Comparison of ENCODE assay signal across 8 cellular contexts in genomic region chr1:186680031-186681012, GRCh38. TPM values are rescaled to one million over a fixed set of nuclear protein-coding genes. Genes with fewer than 3 reads are reported as not detected.
DNase-seq lines count a peak whose midpoint lies in the region; ATAC-seq and TF ChIP-seq lines count a peak whose summit lies in the region.

PTGS2 (minus strand) TSS chr1:186680423; CDS start chr1:186680290, 133 bp downstream.

- peak; percentile 8 for DNase-seq in activated naive CD4-positive, alpha-beta T cell treated with Interleukin-2 at 50 U/mL for 16 hours
- DNase-seq in activated naive CD4-positive, alpha-beta T cell (lab: John Stamatoyannopoulos, UW), result no peak
- DNase-seq in NCI-H226 (peak; percentile 58), epithelial cell of proximal tubule (ENCODE audit: low read depth) (peak; percentile 26)
- peak; percentile 41 to 53 for DNase-seq in activated CD4-positive, alpha-beta T cell treated with anti-CD3 and anti-CD28 coated beads, Interleukin-2, amount 50 U/mL, for 48 hours
- peak; percentile 12 for DNase-seq in stimulated activated CD8-positive, alpha-beta memory T cell treated with anti-CD3 and anti-CD28 coated beads, Interleukin-7, amount 100 ng/mL, for 24 hours (ENCODE audit: low read depth)

- H3K9me3 ChIP-seq in mesodermal cell (ENCODE audit: control insufficient read depth, low read length), result no peaks in the 10 kb centered on the region

- 1% methylated on average over 39 to 45 of the region's 66 CpGs for WGBS in mesodermal cell (ENCODE audit: insufficient coverage in 2 of 2), 2 experiments

- peak; percentile 44 for TF ChIP-seq CTCF in epithelial cell of proximal tubule (conservative IDR thresholded peaks at IDR 0.05; ENCODE audit: low read depth, low read length)

- H3K4me3 ChIP-seq in epithelial cell of proximal tubule (ENCODE audit: low read depth, low read length) (peak within 1 kb of the TSS; percentile 63), mesodermal cell (ENCODE audit: extremely low read depth, insufficient read depth, low read length, poor library complexity, severe bottlenecking) (peak within 1 kb of the TSS; percentile 63)

- peak within 1 kb of the TSS; percentile 71 for H3K27ac ChIP-seq in mesodermal cell (ENCODE audit: low read depth, low read length, severe bottlenecking)

- peak; percentile 64 for ATAC-seq in HG02970 (IDR thresholded peaks at IDR 0.05; ENCODE audit: low FRiP score, unreplicated experiment)

- no peaks in the 10 kb centered on the region for H3K4me1 ChIP-seq in mesodermal cell (ENCODE audit: control insufficient read depth, insufficient read depth, low read length, poor library complexity, severe bottlenecking)

- no peaks in the 10 kb centered on the region for H3K36me3 ChIP-seq in mesodermal cell (ENCODE audit: control insufficient read depth, insufficient read depth, low read length)

RNA-seq across cellular contexts. Expression of gene PTGS2, which starts in this region (rescaled TPM):
- total RNA-seq in epithelial cell of proximal tubule, result 4.3 and 8.7 TPM in 2 replicates
- 1.9 TPM for polyA plus RNA-seq in mesodermal cell (2013, experiment 1 of 2)
- polyA plus RNA-seq in mesodermal cell (2013, experiment 2 of 2), result 1.5 TPM

Comparison
In these comparisons a context has a peak if more than half of its experiments do, and no peak if none do; other contexts are left out.
1. DNase-seq: peak in activated naive CD4-positive, alpha-beta T cell treated with Interleukin-2 at 50 U/mL for 16 hours (single experiment), NCI-H226 (single experiment), activated CD4-positive, alpha-beta T cell treated with anti-CD3 and anti-CD28 coated beads, Interleukin-2, amount 50 U/mL, for 48 hours (2 of 2), epithelial cell of proximal tubule (single experiment) and stimulated activated CD8-positive, alpha-beta memory T cell treated with anti-CD3 and anti-CD28 coated beads, Interleukin-7, amount 100 ng/mL, for 24 hours (single experiment); none in activated naive CD4-positive, alpha-beta T cell (0 of 4).